Comparison of ENCODE assay signal across 11 cellular contexts in genomic region chr10:28054211-28054888, GRCh38. TPM values are rescaled to one million over a fixed set of nuclear protein-coding genes. Genes with fewer than 3 reads are reported as not detected.
DNase-seq lines count a peak whose midpoint lies in the region; ATAC-seq and TF ChIP-seq lines count a peak whose summit lies in the region.
"Had no signal": no experiment of that assay in that cellular context is flagged by ENCODE, and none has a peak within 500 bp of the region (broad histone marks: within the 10 kb centered on the region; RNA-seq: fewer than 3 reads in every experiment).

No MANE protein-coding gene starts in this region.

- H3K4me1 ChIP-seq in A673 (ENCODE audit: insufficient read depth, low read length, poor library complexity, severe bottlenecking) (no peaks in the 10 kb centered on the region), left lung (no peaks in the 10 kb centered on the region)

- DNase-seq in A673 (ENCODE audit: low spot score) (peak; percentile 30), HS-27A (ENCODE audit: low read depth) (peak; percentile 51), cardiac fibroblast (ENCODE audit: low read depth in 2 of 2) (peak; percentile 68 to 71), left lung (no peak), KG1 (lab: John Stamatoyannopoulos, UW) (no peak), NCI-H2029 treated with DMSO at 0.1 percent for 48 hours (lab: John Stamatoyannopoulos, UW) (no peak)
- DNase-seq: activated T-cell treated with anti-CD3 and anti-CD28 coated beads for 4 hours, C1 segment of cervical spinal cord, NCI-H69 had no signal

- TF ChIP-seq CTCF in A673 (conservative IDR thresholded peaks at IDR 0.05; ENCODE audit: low read depth, low read length) (no peak), cardiac fibroblast (IDR thresholded peaks at IDR 0.05; ENCODE audit: low read depth, low read length) (no peak), left lung (IDR thresholded peaks at IDR 0.05) (no peak)

- H3K27me3 ChIP-seq in A673 (replicated peaks; ENCODE audit: insufficient read depth, low read depth, low read length, poor library complexity): no peaks in the 10 kb centered on the region
- H3K27me3 ChIP-seq in left lung: no peaks in the 10 kb centered on the region

- no TSS peak for BruUV-seq in A673 (replicated peaks; lab: Mats Ljungman, UMichigan)

- POLR2A ChIA-PET in A673 (lab: Charles Lee; ENCODE audit: low non-redundant PET): interaction anchor here (0.5 kb wide), 1 partner anchor 1379 kb away, joined by 3 read pairs; no protein-coding TSS in a partner anchor

- CTCF ChIA-PET in A673 (lab: Charles Lee): no interaction called here

- intact Hi-C loops in A673 (cut with micrococcal nuclease; ENCODE audit: unreplicated experiment) (loop anchor here (5.0 kb wide), 1 partner anchor 83 kb away; no protein-coding TSS in a partner anchor), left lung (cut with DNase I) (no loop called here)

- peak; percentile 66 for ATAC-seq in left lung
- ATAC-seq in GM21528 (IDR thresholded peaks at IDR 0.05; ENCODE audit: low FRiP score, unreplicated experiment): no peak
- ATAC-seq in HG03097 (IDR thresholded peaks at IDR 0.05; ENCODE audit: low FRiP score, unreplicated experiment): no peak

- H3K9me3 ChIP-seq in A673 (ENCODE audit: low read depth, low read length, poor library complexity, severe bottlenecking) (no peaks in the 10 kb centered on the region), left lung (no peaks in the 10 kb centered on the region)

- H3K27ac ChIP-seq in A673 (ENCODE audit: low read depth, low read length, poor library complexity, severe bottlenecking) (no peak overlapping the region), left lung (peak overlapping the region in 1 of 2 donors; percentile 34)

- H3K36me3 ChIP-seq in A673 (ENCODE audit: insufficient read depth, low read length, poor library complexity, severe bottlenecking) (no peaks in the 10 kb centered on the region), left lung (peaks cover 0 to 18% of the 10 kb centered on the region in 2 donors)

- H3K4me3 ChIP-seq in A673 (ENCODE audit: low read depth, low read length, poor library complexity, severe bottlenecking) (no peak overlapping the region), cardiac fibroblast (replicated peaks in 1 of 2; ENCODE audit: low read depth in 2 of 2, low read length in 2 of 2) (no peak overlapping the region), left lung (no peak overlapping the region)

RNA-seq across cellular contexts. Expression of gene ODAD2, which starts 55.5 kb away (rescaled TPM):
- 1.2 and 3.2 TPM in 2 replicates for total RNA-seq in A673 (2021)
- total RNA-seq in left lung: 1 to 10 TPM in 1 of 2 donors, under 1 TPM in 1; 0.29 to 2.8 TPM

Comparison
In these comparisons a context has a peak if more than half of its experiments do, and no peak if none do; other contexts are left out.
1. DNase-seq: peak in A673 (single experiment), HS-27A (single experiment) and cardiac fibroblast (2 of 2); none in left lung (0 of 2), KG1 (single experiment) and NCI-H2029 treated with DMSO at 0.1 percent for 48 hours (single experiment).